In the genomic region with DNA sequence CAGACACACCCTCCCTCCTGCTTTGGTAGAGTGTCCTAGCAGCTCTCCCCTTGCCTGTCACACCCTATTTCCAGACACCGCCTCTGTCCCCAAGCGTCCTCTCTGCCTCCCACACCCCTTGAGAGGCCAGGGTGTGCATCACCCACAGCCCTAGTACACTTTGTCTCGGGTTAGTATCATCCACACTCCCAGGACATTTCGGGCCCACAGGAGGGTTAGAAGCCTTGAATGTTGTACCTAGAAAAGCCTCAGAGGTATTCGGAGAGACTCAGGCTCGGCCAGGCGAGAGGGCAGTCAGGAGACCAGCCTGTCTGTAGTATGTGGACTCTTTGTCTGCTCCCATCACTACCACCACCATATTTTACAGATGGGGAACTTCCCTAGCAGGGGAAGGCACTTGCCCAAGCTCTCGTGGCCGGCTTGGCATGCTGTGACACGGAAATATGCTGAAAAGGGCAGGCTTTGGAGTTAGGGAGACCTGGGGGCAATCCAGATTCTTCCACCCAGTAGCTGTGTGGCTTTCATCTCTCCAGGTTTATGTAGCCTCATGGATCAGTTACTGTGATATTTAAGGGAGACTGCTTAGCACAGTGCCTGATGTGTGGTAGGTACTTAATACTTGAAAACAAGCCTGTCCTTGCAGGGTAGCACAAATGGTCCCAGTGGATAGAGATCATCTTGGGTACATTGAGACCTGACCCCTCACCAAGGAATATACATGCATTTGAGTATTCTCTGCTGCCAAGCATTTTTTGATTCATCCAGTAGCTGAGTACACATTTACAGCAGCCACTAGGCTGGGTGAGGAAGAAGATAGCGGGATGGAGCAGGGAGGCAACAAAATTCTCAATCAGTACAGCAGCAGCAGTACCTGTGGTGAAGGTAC, we compare ENCODE assay signal across 1 cellular context.
TF ChIP-seq lines count a peak whose summit lies in the region.

No MANE protein-coding gene starts in this region.

TF ChIP-seq in GM12878, 131 proteins besides CTCF, POLR2A, EP300 and RAD21:
- TF ChIP-seq, protein P1, sequence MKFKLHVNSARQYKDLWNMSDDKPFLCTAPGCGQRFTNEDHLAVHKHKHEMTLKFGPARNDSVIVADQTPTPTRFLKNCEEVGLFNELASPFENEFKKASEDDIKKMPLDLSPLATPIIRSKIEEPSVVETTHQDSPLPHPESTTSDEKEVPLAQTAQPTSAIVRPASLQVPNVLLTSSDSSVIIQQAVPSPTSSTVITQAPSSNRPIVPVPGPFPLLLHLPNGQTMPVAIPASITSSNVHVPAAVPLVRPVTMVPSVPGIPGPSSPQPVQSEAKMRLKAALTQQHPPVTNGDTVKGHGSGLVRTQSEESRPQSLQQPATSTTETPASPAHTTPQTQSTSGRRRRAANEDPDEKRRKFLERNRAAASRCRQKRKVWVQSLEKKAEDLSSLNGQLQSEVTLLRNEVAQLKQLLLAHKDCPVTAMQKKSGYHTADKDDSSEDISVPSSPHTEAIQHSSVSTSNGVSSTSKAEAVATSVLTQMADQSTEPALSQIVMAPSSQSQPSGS (IDR thresholded peaks at IDR 0.05; ENCODE audit: low read length) = no peak
- TF ChIP-seq, protein P2, sequence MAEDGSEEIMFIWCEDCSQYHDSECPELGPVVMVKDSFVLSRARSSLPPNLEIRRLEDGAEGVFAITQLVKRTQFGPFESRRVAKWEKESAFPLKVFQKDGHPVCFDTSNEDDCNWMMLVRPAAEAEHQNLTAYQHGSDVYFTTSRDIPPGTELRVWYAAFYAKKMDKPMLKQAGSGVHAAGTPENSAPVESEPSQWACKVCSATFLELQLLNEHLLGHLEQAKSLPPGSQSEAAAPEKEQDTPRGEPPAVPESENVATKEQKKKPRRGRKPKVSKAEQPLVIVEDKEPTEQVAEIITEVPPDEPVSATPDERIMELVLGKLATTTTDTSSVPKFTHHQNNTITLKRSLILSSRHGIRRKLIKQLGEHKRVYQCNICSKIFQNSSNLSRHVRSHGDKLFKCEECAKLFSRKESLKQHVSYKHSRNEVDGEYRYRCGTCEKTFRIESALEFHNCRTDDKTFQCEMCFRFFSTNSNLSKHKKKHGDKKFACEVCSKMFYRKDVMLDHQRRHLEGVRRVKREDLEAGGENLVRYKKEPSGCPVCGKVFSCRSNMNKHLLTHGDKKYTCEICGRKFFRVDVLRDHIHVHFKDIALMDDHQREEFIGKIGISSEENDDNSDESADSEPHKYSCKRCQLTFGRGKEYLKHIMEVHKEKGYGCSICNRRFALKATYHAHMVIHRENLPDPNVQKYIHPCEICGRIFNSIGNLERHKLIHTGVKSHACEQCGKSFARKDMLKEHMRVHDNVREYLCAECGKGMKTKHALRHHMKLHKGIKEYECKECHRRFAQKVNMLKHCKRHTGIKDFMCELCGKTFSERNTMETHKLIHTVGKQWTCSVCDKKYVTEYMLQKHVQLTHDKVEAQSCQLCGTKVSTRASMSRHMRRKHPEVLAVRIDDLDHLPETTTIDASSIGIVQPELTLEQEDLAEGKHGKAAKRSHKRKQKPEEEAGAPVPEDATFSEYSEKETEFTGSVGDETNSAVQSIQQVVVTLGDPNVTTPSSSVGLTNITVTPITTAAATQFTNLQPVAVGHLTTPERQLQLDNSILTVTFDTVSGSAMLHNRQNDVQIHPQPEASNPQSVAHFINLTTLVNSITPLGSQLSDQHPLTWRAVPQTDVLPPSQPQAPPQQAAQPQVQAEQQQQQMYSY (CRISPR knock-in tag; IDR thresholded peaks at IDR 0.05) = no peak
- TF ChIP-seq SMAD5 (IDR thresholded peaks at IDR 0.05; ENCODE audit: low read depth) (no peak), TBL1XR1 (IDR thresholded peaks at IDR 0.05; ENCODE audit: low read depth, low read length) (no peak), STAT1 (conservative IDR thresholded peaks at IDR 0.05) (no peak), SMC3 (IDR thresholded peaks at IDR 0.05; ENCODE audit: borderline replicate concordance, low read length) (no peak), MTA3 (IDR thresholded peaks at IDR 0.05; ENCODE audit: borderline replicate concordance, low read length) (no peak), WRNIP1 (IDR thresholded peaks at IDR 0.05; ENCODE audit: borderline replicate concordance, low read depth, low read length) (no peak), EGR1 (IDR thresholded peaks at IDR 0.05; ENCODE audit: borderline replicate concordance in 1 of 2, low read depth in 2 of 2, low read length in 2 of 2) (no peak), KDM1A (IDR thresholded peaks at IDR 0.05; ENCODE audit: borderline replicate concordance) (no peak)
- TF ChIP-seq, protein P3, sequence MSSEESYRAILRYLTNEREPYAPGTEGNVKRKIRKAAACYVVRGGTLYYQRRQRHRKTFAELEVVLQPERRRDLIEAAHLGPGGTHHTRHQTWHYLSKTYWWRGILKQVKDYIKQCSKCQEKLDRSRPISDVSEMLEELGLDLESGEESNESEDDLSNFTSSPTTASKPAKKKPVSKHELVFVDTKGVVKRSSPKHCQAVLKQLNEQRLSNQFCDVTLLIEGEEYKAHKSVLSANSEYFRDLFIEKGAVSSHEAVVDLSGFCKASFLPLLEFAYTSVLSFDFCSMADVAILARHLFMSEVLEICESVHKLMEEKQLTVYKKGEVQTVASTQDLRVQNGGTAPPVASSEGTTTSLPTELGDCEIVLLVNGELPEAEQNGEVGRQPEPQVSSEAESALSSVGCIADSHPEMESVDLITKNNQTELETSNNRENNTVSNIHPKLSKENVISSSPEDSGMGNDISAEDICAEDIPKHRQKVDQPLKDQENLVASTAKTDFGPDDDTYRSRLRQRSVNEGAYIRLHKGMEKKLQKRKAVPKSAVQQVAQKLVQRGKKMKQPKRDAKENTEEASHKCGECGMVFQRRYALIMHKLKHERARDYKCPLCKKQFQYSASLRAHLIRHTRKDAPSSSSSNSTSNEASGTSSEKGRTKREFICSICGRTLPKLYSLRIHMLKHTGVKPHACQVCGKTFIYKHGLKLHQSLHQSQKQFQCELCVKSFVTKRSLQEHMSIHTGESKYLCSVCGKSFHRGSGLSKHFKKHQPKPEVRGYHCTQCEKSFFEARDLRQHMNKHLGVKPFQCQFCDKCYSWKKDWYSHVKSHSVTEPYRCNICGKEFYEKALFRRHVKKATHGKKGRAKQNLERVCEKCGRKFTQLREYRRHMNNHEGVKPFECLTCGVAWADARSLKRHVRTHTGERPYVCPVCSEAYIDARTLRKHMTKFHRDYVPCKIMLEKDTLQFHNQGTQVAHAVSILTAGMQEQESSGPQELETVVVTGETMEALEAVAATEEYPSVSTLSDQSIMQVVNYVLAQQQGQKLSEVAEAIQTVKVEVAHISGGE (CRISPR knock-in tag; IDR thresholded peaks at IDR 0.05) = no peak
